Comparison of ENCODE assay signal across 1 cellular context in the genomic region with DNA sequence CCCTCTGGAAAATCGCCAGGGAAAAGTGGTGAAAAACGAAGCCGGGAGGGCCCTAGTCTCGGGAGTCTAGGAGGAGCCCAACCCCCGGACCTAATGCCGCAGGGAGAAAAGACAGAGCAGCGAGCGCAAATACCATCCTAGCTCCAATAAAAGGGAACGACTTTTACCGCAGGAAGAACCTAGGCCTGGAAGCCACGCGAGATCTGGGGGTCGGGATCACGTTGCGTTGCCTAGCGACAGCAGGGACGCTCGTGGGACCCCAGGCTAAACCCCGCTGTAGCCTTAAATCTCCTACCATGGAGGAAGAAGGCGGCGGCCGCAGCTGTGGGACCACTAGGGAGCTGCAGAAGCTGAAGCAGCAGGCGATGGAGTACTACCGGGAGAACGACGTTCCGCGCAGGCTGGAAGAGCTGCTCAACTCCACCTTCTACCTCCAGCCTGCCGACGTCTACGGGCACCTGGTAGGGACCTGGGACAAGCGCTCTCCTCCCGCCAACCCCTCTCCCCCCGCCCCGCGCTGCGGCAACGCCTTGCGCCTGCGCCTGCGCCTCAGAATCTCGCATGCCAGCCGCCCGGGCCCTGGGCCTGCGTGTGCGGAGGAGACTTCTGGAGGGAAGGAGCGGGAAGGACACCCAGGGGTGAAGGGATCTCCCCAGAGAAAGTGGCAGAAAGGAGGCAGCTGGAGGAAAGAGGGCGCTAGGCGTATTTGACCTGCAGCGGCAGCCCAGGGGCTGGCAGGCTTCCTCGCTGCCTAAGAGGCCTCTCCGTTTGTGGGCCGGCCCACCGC.
TF ChIP-seq lines count a peak whose summit lies in the region.

A gene with protein sequence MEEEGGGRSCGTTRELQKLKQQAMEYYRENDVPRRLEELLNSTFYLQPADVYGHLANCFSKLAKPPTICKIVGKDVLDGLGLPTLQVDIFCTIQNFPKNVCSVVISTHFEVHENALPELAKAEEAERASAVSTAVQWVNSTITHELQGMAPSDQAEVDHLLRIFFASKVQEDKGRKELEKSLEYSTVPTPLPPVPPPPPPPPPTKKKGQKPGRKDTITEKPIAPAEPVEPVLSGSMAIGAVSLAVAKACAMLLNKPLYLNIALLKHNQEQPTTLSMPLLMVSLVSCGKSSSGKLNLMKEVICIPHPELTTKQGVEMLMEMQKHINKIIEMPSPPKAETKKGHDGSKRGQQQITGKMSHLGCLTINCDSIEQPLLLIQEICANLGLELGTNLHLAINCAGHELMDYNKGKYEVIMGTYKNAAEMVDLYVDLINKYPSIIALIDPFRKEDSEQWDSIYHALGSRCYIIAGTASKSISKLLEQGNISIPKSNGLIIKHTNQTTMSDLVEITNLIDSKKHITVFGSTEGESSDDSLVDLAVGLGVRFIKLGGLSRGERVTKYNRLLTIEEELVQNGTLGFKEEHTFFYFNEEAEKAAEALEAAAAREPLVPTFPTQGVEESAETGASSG (plus strand): TSS at position 229 of the 787 bp plus-strand sequence. CDS start 68 bp downstream, at position 297.

TF ChIP-seq in GM12878, 131 proteins besides CTCF, POLR2A, EP300 and RAD21 (continued from another document and continues in another):
- no peak for TF ChIP-seq SUPT20H (IDR thresholded peaks at IDR 0.05; ENCODE audit: borderline replicate concordance, control insufficient read depth, low read depth, low read length)
- TF ChIP-seq POLR2AphosphoS2 (IDR thresholded peaks at IDR 0.05; ENCODE audit: low read depth, low read length) = no peak
- TF ChIP-seq STAT3 (IDR thresholded peaks at IDR 0.05; ENCODE audit: low read depth, low read length) = no peak
- no peak; the same call in 1 of the 2 replicates for TF ChIP-seq RCOR1 (conservative IDR thresholded peaks at IDR 0.05; ENCODE audit: low read depth, low read length)
- no peak for TF ChIP-seq CREM (IDR thresholded peaks at IDR 0.05; ENCODE audit: low read depth)
- TF ChIP-seq RB1 (IDR thresholded peaks at IDR 0.05; ENCODE audit: borderline replicate concordance) = no peak
- no peak for TF ChIP-seq CEBPB (IDR thresholded peaks at IDR 0.05; ENCODE audit: borderline replicate concordance in 1 of 2, low read depth in 2 of 2, low read length in 2 of 2)
- TF ChIP-seq ZNF24 (IDR thresholded peaks at IDR 0.05) = no peak
- no peak for TF ChIP-seq ZNF592 (IDR thresholded peaks at IDR 0.05)
- TF ChIP-seq, protein P1, sequence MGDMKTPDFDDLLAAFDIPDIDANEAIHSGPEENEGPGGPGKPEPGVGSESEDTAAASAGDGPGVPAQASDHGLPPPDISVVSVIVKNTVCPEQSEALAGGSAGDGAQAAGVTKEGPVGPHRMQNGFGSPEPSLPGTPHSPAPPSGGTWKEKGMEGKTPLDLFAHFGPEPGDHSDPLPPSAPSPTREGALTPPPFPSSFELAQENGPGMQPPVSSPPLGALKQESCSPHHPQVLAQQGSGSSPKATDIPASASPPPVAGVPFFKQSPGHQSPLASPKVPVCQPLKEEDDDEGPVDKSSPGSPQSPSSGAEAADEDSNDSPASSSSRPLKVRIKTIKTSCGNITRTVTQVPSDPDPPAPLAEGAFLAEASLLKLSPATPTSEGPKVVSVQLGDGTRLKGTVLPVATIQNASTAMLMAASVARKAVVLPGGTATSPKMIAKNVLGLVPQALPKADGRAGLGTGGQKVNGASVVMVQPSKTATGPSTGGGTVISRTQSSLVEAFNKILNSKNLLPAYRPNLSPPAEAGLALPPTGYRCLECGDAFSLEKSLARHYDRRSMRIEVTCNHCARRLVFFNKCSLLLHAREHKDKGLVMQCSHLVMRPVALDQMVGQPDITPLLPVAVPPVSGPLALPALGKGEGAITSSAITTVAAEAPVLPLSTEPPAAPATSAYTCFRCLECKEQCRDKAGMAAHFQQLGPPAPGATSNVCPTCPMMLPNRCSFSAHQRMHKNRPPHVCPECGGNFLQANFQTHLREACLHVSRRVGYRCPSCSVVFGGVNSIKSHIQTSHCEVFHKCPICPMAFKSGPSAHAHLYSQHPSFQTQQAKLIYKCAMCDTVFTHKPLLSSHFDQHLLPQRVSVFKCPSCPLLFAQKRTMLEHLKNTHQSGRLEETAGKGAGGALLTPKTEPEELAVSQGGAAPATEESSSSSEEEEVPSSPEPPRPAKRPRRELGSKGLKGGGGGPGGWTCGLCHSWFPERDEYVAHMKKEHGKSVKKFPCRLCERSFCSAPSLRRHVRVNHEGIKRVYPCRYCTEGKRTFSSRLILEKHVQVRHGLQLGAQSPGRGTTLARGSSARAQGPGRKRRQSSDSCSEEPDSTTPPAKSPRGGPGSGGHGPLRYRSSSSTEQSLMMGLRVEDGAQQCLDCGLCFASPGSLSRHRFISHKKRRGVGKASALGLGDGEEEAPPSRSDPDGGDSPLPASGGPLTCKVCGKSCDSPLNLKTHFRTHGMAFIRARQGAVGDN (IDR thresholded peaks at IDR 0.05) = 0 out of 2 replicates have a peak, but pooled peaks have one; percentile 35
- TF ChIP-seq, protein P2, sequence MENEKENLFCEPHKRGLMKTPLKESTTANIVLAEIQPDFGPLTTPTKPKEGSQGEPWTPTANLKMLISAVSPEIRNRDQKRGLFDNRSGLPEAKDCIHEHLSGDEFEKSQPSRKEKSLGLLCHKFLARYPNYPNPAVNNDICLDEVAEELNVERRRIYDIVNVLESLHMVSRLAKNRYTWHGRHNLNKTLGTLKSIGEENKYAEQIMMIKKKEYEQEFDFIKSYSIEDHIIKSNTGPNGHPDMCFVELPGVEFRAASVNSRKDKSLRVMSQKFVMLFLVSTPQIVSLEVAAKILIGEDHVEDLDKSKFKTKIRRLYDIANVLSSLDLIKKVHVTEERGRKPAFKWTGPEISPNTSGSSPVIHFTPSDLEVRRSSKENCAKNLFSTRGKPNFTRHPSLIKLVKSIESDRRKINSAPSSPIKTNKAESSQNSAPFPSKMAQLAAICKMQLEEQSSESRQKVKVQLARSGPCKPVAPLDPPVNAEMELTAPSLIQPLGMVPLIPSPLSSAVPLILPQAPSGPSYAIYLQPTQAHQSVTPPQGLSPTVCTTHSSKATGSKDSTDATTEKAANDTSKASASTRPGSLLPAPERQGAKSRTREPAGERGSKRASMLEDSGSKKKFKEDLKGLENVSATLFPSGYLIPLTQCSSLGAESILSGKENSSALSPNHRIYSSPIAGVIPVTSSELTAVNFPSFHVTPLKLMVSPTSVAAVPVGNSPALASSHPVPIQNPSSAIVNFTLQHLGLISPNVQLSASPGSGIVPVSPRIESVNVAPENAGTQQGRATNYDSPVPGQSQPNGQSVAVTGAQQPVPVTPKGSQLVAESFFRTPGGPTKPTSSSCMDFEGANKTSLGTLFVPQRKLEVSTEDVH (IDR thresholded peaks at IDR 0.05; ENCODE audit: low read depth, partially characterized antibody) = no peak
- TF ChIP-seq SKIL (IDR thresholded peaks at IDR 0.05; ENCODE audit: low read depth, poor library complexity, severe bottlenecking) = no peak
- TF ChIP-seq JUND (IDR thresholded peaks at IDR 0.05; ENCODE audit: low read depth, low read length) = no peak
- no peak for TF ChIP-seq EGR1 (IDR thresholded peaks at IDR 0.05; ENCODE audit: borderline replicate concordance in 1 of 2, low read depth in 2 of 2, low read length in 2 of 2)
- TF ChIP-seq EED (IDR thresholded peaks at IDR 0.05; ENCODE audit: low read depth) = peak; percentile 61; the same call in 1 of the 2 replicates
- no peak for TF ChIP-seq ZBED1 (IDR thresholded peaks at IDR 0.05; ENCODE audit: borderline replicate concordance)
- TF ChIP-seq MLLT1 (IDR thresholded peaks at IDR 0.05) = no peak
- no peak for TF ChIP-seq YY1 (IDR thresholded peaks at IDR 0.05; ENCODE audit: low read depth, low read length)
- no peak for TF ChIP-seq FOS (IDR thresholded peaks at IDR 0.05; ENCODE audit: borderline replicate concordance, extremely low read depth, insufficient read length)
- no peak for TF ChIP-seq PAX5 (IDR thresholded peaks at IDR 0.05; ENCODE audit: borderline replicate concordance, low read depth, low read length)
- TF ChIP-seq CUX1 (IDR thresholded peaks at IDR 0.05; ENCODE audit: insufficient replicate concordance, low read depth, low read length) = no peak
- TF ChIP-seq ZZZ3 (IDR thresholded peaks at IDR 0.05; ENCODE audit: control insufficient read depth, insufficient read length, low read depth) = no peak
- no peak for TF ChIP-seq HDAC2 (IDR thresholded peaks at IDR 0.05)
- TF ChIP-seq CBFB (IDR thresholded peaks at IDR 0.05; ENCODE audit: low read depth) = peak; percentile 42; the same call in 1 of the 2 replicates
